1 cellular context compared by ENCODE assay signal in the genomic region with DNA sequence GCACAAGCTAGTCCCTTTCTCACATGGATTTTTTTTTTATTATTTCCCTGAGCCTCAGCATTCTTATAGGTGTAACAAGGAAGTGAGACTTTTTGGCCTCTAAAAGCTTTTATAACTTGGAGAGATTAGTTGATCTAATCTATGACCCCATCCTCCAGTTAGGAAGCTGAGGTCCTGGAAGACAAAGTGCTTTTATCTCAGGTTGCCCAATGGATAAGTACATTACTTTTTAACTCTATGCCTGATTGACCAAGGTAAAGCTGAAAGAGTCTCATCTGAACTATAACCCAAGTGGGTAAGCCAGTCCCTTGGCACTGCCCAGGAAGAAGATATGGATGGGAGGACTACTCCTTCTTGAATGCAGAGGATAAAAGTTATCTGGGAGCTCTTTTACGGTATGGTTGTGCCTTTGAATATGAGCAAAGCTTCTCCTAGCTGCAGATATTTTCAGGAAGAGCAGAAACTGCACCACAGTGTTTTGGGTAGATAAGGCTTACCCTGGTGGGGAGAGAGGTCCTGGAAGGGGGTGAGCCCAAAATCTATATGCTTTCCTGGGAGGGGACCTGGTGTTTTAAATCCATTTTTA.
TF ChIP-seq lines count a peak whose summit lies in the region.

No MANE protein-coding gene starts in this region.

TF ChIP-seq in K562, 482 proteins besides CTCF, POLR2A, EP300 and RAD21 (continued from another document and continues in another):
- TF ChIP-seq NONO (IDR thresholded peaks at IDR 0.05; ENCODE audit: low read depth in 2 of 2, low read length in 1 of 2) (no peak), ADNP (tag; IDR thresholded peaks at IDR 0.05) (no peak), ZNF766 (CRISPR knock-in tag; conservative IDR thresholded peaks at IDR 0.05) (0 out of 2 replicates have a peak, but pooled peaks have one; percentile 42), RFX5 (IDR thresholded peaks at IDR 0.05; ENCODE audit: low read depth, low read length) (no peak), GATAD2A (IDR thresholded peaks at IDR 0.05) (no peak), IFI16 (CRISPR knock-in tag; IDR thresholded peaks at IDR 0.05) (no peak), CBX3 (IDR thresholded peaks at IDR 0.05; ENCODE audit: borderline replicate concordance in 1 of 2, low read length in 2 of 2) (no peak), HDGF (IDR thresholded peaks at IDR 0.05) (no peak), JUN (IDR thresholded peaks at IDR 0.05; ENCODE audit: borderline replicate concordance, low read depth, low read length) (no peak), JUN (CRISPR knock-in tag; IDR thresholded peaks at IDR 0.05; ENCODE audit: borderline replicate concordance) (no peak), SOX6 (IDR thresholded peaks at IDR 0.05) (peak; percentile 82), ZNF121 (CRISPR knock-in tag; conservative IDR thresholded peaks at IDR 0.05) (no peak), ZNF778 (CRISPR knock-in tag; IDR thresholded peaks at IDR 0.05) (no peak), ZFP30 (CRISPR knock-in tag; IDR thresholded peaks at IDR 0.05; ENCODE audit: borderline replicate concordance) (no peak), NCOR1 (IDR thresholded peaks at IDR 0.05) (0 out of 2 replicates have a peak, but pooled peaks have one; percentile 5), MAFF (IDR thresholded peaks at IDR 0.05; ENCODE audit: low read length) (no peak), POLR2H (tag; IDR thresholded peaks at IDR 0.05; ENCODE audit: low read depth) (peak; percentile 91), ZNF174 (CRISPR knock-in tag; IDR thresholded peaks at IDR 0.05) (no peak), MCM2 (IDR thresholded peaks at IDR 0.05; ENCODE audit: low read depth) (no peak), RUNX1 (IDR thresholded peaks at IDR 0.05; ENCODE audit: low read depth) (no peak), TOE1 (IDR thresholded peaks at IDR 0.05; ENCODE audit: borderline replicate concordance) (no peak), TOE1 (CRISPR knock-in tag; IDR thresholded peaks at IDR 0.05; ENCODE audit: borderline replicate concordance, low read depth) (no peak), ETV1 (tag; conservative IDR thresholded peaks at IDR 0.05; ENCODE audit: low read depth) (no peak; the same call in none of the 2 replicates), HNRNPL (IDR thresholded peaks at IDR 0.05; ENCODE audit: low read depth, low read length) (peak; percentile 82; the same call in 1 of the 2 replicates), KHSRP (IDR thresholded peaks at IDR 0.05) (no peak), ZNF311 (CRISPR knock-in tag; IDR thresholded peaks at IDR 0.05) (no peak), MED1 (CRISPR knock-in tag; IDR thresholded peaks at IDR 0.05; ENCODE audit: borderline replicate concordance) (no peak), MCM5 (IDR thresholded peaks at IDR 0.05; ENCODE audit: low read depth) (no peak), CAMTA2 (CRISPR knock-in tag; conservative IDR thresholded peaks at IDR 0.05) (no peak), ZBTB1 (CRISPR knock-in tag; IDR thresholded peaks at IDR 0.05; ENCODE audit: borderline replicate concordance, low read depth) (no peak), CEBPB (tag; IDR thresholded peaks at IDR 0.05) (peak; percentile 64; the same call in 1 of the 2 replicates), HDAC8 (tag; IDR thresholded peaks at IDR 0.05) (no peak), ARID1B (IDR thresholded peaks at IDR 0.05) (peak; percentile 64), CSDE1 (IDR thresholded peaks at IDR 0.05) (no peak), PHTF2 (CRISPR knock-in tag; IDR thresholded peaks at IDR 0.05) (no peak), ZNF384 (IDR thresholded peaks at IDR 0.05; ENCODE audit: low read depth, low read length) (no peak; the same call in 1 of the 2 replicates), GABPA (tag; conservative IDR thresholded peaks at IDR 0.05; ENCODE audit: low read depth) (0 out of 2 replicates have a peak, but pooled peaks have one; percentile 24), SPI1 (IDR thresholded peaks at IDR 0.05; ENCODE audit: borderline replicate concordance, low read depth, low read length) (peak; percentile 27; the same call in 1 of the 2 replicates), HMG20A (CRISPR knock-in tag; conservative IDR thresholded peaks at IDR 0.05) (no peak), HSF4 (CRISPR knock-in tag; IDR thresholded peaks at IDR 0.05; ENCODE audit: borderline replicate concordance) (no peak), NCOA2 (IDR thresholded peaks at IDR 0.05; ENCODE audit: partially characterized antibody in 2 of 2) (no peak), TCF3 (CRISPR knock-in tag; IDR thresholded peaks at IDR 0.05) (peak; percentile 38), ZNF282 (CRISPR knock-in tag; IDR thresholded peaks at IDR 0.05) (no peak), CBX5 (IDR thresholded peaks at IDR 0.05; ENCODE audit: borderline replicate concordance, low read depth) (no peak), TCF7 (IDR thresholded peaks at IDR 0.05; ENCODE audit: borderline replicate concordance) (no peak)
- TF ChIP-seq, protein P1, sequence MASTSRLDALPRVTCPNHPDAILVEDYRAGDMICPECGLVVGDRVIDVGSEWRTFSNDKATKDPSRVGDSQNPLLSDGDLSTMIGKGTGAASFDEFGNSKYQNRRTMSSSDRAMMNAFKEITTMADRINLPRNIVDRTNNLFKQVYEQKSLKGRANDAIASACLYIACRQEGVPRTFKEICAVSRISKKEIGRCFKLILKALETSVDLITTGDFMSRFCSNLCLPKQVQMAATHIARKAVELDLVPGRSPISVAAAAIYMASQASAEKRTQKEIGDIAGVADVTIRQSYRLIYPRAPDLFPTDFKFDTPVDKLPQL (IDR thresholded peaks at IDR 0.05; ENCODE audit: extremely low read depth, insufficient read length) = no peak
- TF ChIP-seq, protein P2, sequence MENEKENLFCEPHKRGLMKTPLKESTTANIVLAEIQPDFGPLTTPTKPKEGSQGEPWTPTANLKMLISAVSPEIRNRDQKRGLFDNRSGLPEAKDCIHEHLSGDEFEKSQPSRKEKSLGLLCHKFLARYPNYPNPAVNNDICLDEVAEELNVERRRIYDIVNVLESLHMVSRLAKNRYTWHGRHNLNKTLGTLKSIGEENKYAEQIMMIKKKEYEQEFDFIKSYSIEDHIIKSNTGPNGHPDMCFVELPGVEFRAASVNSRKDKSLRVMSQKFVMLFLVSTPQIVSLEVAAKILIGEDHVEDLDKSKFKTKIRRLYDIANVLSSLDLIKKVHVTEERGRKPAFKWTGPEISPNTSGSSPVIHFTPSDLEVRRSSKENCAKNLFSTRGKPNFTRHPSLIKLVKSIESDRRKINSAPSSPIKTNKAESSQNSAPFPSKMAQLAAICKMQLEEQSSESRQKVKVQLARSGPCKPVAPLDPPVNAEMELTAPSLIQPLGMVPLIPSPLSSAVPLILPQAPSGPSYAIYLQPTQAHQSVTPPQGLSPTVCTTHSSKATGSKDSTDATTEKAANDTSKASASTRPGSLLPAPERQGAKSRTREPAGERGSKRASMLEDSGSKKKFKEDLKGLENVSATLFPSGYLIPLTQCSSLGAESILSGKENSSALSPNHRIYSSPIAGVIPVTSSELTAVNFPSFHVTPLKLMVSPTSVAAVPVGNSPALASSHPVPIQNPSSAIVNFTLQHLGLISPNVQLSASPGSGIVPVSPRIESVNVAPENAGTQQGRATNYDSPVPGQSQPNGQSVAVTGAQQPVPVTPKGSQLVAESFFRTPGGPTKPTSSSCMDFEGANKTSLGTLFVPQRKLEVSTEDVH (IDR thresholded peaks at IDR 0.05; ENCODE audit: low read depth, partially characterized antibody) = no peak
- TF ChIP-seq, protein P3, sequence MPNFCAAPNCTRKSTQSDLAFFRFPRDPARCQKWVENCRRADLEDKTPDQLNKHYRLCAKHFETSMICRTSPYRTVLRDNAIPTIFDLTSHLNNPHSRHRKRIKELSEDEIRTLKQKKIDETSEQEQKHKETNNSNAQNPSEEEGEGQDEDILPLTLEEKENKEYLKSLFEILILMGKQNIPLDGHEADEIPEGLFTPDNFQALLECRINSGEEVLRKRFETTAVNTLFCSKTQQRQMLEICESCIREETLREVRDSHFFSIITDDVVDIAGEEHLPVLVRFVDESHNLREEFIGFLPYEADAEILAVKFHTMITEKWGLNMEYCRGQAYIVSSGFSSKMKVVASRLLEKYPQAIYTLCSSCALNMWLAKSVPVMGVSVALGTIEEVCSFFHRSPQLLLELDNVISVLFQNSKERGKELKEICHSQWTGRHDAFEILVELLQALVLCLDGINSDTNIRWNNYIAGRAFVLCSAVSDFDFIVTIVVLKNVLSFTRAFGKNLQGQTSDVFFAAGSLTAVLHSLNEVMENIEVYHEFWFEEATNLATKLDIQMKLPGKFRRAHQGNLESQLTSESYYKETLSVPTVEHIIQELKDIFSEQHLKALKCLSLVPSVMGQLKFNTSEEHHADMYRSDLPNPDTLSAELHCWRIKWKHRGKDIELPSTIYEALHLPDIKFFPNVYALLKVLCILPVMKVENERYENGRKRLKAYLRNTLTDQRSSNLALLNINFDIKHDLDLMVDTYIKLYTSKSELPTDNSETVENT (CRISPR knock-in tag; IDR thresholded peaks at IDR 0.05) = no peak
- TF ChIP-seq, protein P4, sequence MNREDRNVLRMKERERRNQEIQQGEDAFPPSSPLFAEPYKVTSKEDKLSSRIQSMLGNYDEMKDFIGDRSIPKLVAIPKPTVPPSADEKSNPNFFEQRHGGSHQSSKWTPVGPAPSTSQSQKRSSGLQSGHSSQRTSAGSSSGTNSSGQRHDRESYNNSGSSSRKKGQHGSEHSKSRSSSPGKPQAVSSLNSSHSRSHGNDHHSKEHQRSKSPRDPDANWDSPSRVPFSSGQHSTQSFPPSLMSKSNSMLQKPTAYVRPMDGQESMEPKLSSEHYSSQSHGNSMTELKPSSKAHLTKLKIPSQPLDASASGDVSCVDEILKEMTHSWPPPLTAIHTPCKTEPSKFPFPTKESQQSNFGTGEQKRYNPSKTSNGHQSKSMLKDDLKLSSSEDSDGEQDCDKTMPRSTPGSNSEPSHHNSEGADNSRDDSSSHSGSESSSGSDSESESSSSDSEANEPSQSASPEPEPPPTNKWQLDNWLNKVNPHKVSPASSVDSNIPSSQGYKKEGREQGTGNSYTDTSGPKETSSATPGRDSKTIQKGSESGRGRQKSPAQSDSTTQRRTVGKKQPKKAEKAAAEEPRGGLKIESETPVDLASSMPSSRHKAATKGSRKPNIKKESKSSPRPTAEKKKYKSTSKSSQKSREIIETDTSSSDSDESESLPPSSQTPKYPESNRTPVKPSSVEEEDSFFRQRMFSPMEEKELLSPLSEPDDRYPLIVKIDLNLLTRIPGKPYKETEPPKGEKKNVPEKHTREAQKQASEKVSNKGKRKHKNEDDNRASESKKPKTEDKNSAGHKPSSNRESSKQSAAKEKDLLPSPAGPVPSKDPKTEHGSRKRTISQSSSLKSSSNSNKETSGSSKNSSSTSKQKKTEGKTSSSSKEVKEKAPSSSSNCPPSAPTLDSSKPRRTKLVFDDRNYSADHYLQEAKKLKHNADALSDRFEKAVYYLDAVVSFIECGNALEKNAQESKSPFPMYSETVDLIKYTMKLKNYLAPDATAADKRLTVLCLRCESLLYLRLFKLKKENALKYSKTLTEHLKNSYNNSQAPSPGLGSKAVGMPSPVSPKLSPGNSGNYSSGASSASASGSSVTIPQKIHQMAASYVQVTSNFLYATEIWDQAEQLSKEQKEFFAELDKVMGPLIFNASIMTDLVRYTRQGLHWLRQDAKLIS (CRISPR knock-in tag; IDR thresholded peaks at IDR 0.05) = peak; percentile 26; the same call in 1 of the 2 replicates
- TF ChIP-seq, protein P5, sequence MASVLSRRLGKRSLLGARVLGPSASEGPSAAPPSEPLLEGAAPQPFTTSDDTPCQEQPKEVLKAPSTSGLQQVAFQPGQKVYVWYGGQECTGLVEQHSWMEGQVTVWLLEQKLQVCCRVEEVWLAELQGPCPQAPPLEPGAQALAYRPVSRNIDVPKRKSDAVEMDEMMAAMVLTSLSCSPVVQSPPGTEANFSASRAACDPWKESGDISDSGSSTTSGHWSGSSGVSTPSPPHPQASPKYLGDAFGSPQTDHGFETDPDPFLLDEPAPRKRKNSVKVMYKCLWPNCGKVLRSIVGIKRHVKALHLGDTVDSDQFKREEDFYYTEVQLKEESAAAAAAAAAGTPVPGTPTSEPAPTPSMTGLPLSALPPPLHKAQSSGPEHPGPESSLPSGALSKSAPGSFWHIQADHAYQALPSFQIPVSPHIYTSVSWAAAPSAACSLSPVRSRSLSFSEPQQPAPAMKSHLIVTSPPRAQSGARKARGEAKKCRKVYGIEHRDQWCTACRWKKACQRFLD (CRISPR knock-in tag; IDR thresholded peaks at IDR 0.05) = peak; percentile 67; the same call in 1 of the 2 replicates
- TF ChIP-seq, protein P6, sequence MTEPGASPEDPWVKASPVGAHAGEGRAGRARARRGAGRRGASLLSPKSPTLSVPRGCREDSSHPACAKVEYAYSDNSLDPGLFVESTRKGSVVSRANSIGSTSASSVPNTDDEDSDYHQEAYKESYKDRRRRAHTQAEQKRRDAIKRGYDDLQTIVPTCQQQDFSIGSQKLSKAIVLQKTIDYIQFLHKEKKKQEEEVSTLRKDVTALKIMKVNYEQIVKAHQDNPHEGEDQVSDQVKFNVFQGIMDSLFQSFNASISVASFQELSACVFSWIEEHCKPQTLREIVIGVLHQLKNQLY (CRISPR knock-in tag; conservative IDR thresholded peaks at IDR 0.05) = no peak
- TF ChIP-seq, protein P7, sequence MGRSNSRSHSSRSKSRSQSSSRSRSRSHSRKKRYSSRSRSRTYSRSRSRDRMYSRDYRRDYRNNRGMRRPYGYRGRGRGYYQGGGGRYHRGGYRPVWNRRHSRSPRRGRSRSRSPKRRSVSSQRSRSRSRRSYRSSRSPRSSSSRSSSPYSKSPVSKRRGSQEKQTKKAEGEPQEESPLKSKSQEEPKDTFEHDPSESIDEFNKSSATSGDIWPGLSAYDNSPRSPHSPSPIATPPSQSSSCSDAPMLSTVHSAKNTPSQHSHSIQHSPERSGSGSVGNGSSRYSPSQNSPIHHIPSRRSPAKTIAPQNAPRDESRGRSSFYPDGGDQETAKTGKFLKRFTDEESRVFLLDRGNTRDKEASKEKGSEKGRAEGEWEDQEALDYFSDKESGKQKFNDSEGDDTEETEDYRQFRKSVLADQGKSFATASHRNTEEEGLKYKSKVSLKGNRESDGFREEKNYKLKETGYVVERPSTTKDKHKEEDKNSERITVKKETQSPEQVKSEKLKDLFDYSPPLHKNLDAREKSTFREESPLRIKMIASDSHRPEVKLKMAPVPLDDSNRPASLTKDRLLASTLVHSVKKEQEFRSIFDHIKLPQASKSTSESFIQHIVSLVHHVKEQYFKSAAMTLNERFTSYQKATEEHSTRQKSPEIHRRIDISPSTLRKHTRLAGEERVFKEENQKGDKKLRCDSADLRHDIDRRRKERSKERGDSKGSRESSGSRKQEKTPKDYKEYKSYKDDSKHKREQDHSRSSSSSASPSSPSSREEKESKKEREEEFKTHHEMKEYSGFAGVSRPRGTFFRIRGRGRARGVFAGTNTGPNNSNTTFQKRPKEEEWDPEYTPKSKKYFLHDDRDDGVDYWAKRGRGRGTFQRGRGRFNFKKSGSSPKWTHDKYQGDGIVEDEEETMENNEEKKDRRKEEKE (IDR thresholded peaks at IDR 0.05; ENCODE audit: borderline replicate concordance in 1 of 2, control insufficient read depth in 1 of 2, low read depth in 2 of 2, low read length in 1 of 2) = no peak
- TF ChIP-seq, protein P8, sequence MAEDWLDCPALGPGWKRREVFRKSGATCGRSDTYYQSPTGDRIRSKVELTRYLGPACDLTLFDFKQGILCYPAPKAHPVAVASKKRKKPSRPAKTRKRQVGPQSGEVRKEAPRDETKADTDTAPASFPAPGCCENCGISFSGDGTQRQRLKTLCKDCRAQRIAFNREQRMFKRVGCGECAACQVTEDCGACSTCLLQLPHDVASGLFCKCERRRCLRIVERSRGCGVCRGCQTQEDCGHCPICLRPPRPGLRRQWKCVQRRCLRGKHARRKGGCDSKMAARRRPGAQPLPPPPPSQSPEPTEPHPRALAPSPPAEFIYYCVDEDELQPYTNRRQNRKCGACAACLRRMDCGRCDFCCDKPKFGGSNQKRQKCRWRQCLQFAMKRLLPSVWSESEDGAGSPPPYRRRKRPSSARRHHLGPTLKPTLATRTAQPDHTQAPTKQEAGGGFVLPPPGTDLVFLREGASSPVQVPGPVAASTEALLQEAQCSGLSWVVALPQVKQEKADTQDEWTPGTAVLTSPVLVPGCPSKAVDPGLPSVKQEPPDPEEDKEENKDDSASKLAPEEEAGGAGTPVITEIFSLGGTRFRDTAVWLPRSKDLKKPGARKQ (CRISPR knock-in tag; IDR thresholded peaks at IDR 0.05) = no peak
